Comparison of ENCODE assay signal across 1 cellular context in the genomic region with DNA sequence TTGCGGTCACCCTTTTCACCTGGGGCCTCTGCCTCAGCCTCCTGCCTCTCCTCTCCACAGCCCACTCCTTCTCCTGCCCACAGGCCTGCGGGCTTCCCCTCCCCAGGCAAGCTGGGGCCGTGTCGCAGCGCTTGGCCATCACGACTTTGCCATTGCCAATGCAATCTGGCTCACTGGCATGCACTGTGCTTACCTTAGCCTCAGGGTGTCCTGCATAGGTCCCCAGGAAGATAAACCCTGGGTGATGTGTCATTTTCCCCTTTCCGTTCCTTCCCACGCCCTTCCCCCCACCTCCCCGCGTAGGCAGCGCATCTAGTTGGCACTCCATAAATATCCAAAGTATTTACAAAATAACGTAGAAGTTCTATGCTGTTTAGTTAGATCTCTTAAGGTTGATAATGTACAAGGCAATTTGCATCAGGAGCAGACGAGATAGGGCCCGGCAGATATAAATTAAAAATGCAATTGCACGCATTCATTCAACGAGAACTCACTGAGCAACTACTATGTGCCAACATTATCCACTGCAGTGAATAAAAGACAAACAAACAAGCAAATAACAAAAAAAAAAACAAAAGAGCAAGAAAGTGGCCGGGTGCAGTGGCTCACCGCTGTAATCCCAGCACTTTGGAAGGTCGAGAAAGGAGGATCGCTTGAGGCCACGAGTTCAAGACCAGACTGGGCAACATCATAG.
TF ChIP-seq lines count a peak whose summit lies in the region.

No MANE protein-coding gene starts in this region.

TF ChIP-seq in HCT116, 20 proteins besides CTCF, POLR2A, EP300 and RAD21 (continued from another document):
- TF ChIP-seq, protein P1, sequence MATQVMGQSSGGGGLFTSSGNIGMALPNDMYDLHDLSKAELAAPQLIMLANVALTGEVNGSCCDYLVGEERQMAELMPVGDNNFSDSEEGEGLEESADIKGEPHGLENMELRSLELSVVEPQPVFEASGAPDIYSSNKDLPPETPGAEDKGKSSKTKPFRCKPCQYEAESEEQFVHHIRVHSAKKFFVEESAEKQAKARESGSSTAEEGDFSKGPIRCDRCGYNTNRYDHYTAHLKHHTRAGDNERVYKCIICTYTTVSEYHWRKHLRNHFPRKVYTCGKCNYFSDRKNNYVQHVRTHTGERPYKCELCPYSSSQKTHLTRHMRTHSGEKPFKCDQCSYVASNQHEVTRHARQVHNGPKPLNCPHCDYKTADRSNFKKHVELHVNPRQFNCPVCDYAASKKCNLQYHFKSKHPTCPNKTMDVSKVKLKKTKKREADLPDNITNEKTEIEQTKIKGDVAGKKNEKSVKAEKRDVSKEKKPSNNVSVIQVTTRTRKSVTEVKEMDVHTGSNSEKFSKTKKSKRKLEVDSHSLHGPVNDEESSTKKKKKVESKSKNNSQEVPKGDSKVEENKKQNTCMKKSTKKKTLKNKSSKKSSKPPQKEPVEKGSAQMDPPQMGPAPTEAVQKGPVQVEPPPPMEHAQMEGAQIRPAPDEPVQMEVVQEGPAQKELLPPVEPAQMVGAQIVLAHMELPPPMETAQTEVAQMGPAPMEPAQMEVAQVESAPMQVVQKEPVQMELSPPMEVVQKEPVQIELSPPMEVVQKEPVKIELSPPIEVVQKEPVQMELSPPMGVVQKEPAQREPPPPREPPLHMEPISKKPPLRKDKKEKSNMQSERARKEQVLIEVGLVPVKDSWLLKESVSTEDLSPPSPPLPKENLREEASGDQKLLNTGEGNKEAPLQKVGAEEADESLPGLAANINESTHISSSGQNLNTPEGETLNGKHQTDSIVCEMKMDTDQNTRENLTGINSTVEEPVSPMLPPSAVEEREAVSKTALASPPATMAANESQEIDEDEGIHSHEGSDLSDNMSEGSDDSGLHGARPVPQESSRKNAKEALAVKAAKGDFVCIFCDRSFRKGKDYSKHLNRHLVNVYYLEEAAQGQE (IDR thresholded peaks at IDR 0.05; ENCODE audit: low read depth), result no peak
- TF ChIP-seq ATF3 (IDR thresholded peaks at IDR 0.05), result no peak
- no peak for TF ChIP-seq EGR1 (IDR thresholded peaks at IDR 0.05; ENCODE audit: low read depth)
